ENCODE assay signal across 23 cellular contexts in the genomic region with DNA sequence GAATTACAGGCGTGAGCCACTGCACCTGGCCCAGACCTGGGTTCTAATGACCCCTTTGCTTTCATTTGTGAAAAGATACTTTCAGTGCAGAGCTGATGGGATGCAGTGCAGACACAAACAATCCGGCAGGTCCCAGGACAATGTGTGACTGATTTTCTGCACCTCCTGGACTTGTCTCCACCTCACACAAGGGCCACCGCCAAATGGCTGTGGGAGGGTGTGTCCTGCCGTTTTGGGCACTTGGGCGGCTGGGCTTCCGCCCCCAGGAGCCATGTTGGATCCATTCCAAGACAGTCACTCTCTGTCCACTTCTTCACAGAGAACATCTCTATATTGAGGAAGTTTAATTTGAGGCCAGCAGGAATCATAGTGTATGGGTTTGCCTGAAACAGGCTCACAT.
"Had no signal": no experiment of that assay in that cellular context is flagged by ENCODE, and none has a peak within 500 bp of the region (broad histone marks: within the 10 kb centered on the region; RNA-seq: fewer than 3 reads in every experiment).

No MANE protein-coding gene starts in this region.

- H3K27ac ChIP-seq: dorsolateral prefrontal cortex, gastroesophageal sphincter, parathyroid adenoma, psoas muscle, stomach, thoracic aorta, vagina had no signal

- H3K9me3 ChIP-seq: gastroesophageal sphincter, psoas muscle, stomach, thoracic aorta, vagina had no signal

- H3K36me3 ChIP-seq: gastroesophageal sphincter, stomach, thoracic aorta, vagina had no signal

- ATAC-seq: gastroesophageal sphincter, left colon, left ventricle myocardium superior, psoas muscle, sciatic nerve had no signal

- H3K4me3 ChIP-seq: dorsolateral prefrontal cortex, gastroesophageal sphincter, lung, psoas muscle, stomach, thoracic aorta, vagina had no signal

- H3K27me3 ChIP-seq: vagina had no signal

- H3K4me1 ChIP-seq: gastroesophageal sphincter, parathyroid adenoma, psoas muscle, stomach, vagina had no signal

- DNase-seq: cortex of kidney; dorsolateral prefrontal cortex; effector CD8-positive, alpha-beta T cell; glutamatergic neuron; immature natural killer cell; kidney; left colon; left ventricle myocardium superior; mesenchymal stem cell; naive B cell; occipital lobe; psoas muscle; retina; stimulated activated CD4-positive, alpha-beta T cell treated with anti-CD3 and anti-CD28 coated beads, Interleukin-2, amount 100 ng/mL, for 24 hours; stimulated activated CD4-positive, alpha-beta T cell treated with anti-CD3 and anti-CD28 coated beads, Interleukin-4, amount 100 ng/mL, for 4 hours; stimulated activated naive CD4-positive, alpha-beta T cell; stomach had no signal
